ENCODE assay signal across 2 cellular contexts in genomic region chr19:33751386-33751770, GRCh38.
TF ChIP-seq lines count a peak whose summit lies in the region.

No MANE protein-coding gene starts in this region.

TF ChIP-seq in SK-N-SH, 30 proteins besides CTCF, POLR2A, EP300 and RAD21 (continued from another document):
- TF ChIP-seq, protein P1, sequence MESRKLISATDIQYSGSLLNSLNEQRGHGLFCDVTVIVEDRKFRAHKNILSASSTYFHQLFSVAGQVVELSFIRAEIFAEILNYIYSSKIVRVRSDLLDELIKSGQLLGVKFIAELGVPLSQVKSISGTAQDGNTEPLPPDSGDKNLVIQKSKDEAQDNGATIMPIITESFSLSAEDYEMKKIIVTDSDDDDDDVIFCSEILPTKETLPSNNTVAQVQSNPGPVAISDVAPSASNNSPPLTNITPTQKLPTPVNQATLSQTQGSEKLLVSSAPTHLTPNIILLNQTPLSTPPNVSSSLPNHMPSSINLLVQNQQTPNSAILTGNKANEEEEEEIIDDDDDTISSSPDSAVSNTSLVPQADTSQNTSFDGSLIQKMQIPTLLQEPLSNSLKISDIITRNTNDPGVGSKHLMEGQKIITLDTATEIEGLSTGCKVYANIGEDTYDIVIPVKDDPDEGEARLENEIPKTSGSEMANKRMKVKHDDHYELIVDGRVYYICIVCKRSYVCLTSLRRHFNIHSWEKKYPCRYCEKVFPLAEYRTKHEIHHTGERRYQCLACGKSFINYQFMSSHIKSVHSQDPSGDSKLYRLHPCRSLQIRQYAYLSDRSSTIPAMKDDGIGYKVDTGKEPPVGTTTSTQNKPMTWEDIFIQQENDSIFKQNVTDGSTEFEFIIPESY (IDR thresholded peaks at IDR 0.05; ENCODE audit: borderline replicate concordance, low read depth): no peak
- TF ChIP-seq MXI1 (IDR thresholded peaks at IDR 0.05; ENCODE audit: low read depth, low read length): no peak
- TF ChIP-seq USF2 (IDR thresholded peaks at IDR 0.05; ENCODE audit: borderline replicate concordance, low read depth, low read length): no peak
- TF ChIP-seq RCOR1 (IDR thresholded peaks at IDR 0.05; ENCODE audit: low read length): no peak
- no peak for TF ChIP-seq SMC3 (IDR thresholded peaks at IDR 0.05; ENCODE audit: low read depth, low read length)
- TF ChIP-seq TAF1 (IDR thresholded peaks at IDR 0.05; ENCODE audit: borderline replicate concordance, low read depth, low read length): no peak

TF ChIP-seq in SK-N-SH treated with all-trans-retinoic acid at 6 μM for 48 hours, 23 proteins besides CTCF, POLR2A, EP300 and RAD21 (continued from another document):
- no peak for TF ChIP-seq TSHZ2 (CRISPR knock-in tag; IDR thresholded peaks at IDR 0.05)
- TF ChIP-seq, protein P2, sequence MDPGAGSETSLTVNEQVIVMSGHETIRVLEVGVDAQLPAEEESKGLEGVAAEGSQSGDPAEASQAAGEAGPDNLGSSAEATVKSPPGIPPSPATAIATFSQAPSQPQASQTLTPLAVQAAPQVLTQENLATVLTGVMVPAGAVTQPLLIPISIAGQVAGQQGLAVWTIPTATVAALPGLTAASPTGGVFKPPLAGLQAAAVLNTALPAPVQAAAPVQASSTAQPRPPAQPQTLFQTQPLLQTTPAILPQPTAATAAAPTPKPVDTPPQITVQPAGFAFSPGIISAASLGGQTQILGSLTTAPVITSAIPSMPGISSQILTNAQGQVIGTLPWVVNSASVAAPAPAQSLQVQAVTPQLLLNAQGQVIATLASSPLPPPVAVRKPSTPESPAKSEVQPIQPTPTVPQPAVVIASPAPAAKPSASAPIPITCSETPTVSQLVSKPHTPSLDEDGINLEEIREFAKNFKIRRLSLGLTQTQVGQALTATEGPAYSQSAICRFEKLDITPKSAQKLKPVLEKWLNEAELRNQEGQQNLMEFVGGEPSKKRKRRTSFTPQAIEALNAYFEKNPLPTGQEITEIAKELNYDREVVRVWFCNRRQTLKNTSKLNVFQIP (CRISPR knock-in tag; IDR thresholded peaks at IDR 0.05; ENCODE audit: borderline replicate concordance, low read depth): no peak
TF ChIP-seq in SK-N-SH treated with all-trans-retinoic acid at 6 μM for 48 hours: peak in this region for 0.
